Comparison of ENCODE assay signal across 1 cellular context in genomic region chr12:56080556-56081138, GRCh38.
TF ChIP-seq lines count a peak whose summit lies in the region.

No MANE protein-coding gene starts in this region.

TF ChIP-seq in K562, 482 proteins besides CTCF, POLR2A, EP300 and RAD21 (continues in another document):
- TF ChIP-seq MYNN (IDR thresholded peaks at IDR 0.05) (no peak), MYNN (CRISPR knock-in tag; IDR thresholded peaks at IDR 0.05) (no peak), HDAC2 (IDR thresholded peaks at IDR 0.05) (no peak), STAT5B (CRISPR knock-in tag; IDR thresholded peaks at IDR 0.05) (no peak), ZNF512 (tag; IDR thresholded peaks at IDR 0.05) (no peak), ZNF639 (CRISPR knock-in tag; conservative IDR thresholded peaks at IDR 0.05 in 1 of 2, IDR thresholded peaks at IDR 0.05 in 1 of 2) (no peak), SUPT5H (IDR thresholded peaks at IDR 0.05) (no peak), KDM1A (IDR thresholded peaks at IDR 0.05) (peak in 1 of 2 experiments; percentile 26; a peak in 1 of 4 replicates), GTF2E2 (tag; IDR thresholded peaks at IDR 0.05) (no peak), ESRRA (IDR thresholded peaks at IDR 0.05; ENCODE audit: borderline replicate concordance, low read depth) (peak; percentile 53; the same call in 1 of the 2 replicates), ATF7 (IDR thresholded peaks at IDR 0.05) (0 out of 2 replicates have a peak, but pooled peaks have one; percentile 12), ELF2 (CRISPR knock-in tag; IDR thresholded peaks at IDR 0.05) (no peak), NUFIP1 (IDR thresholded peaks at IDR 0.05; ENCODE audit: partially characterized antibody) (no peak), ZNF263 (CRISPR knock-in tag; IDR thresholded peaks at IDR 0.05; ENCODE audit: borderline replicate concordance) (no peak), DACH1 (IDR thresholded peaks at IDR 0.05; ENCODE audit: partially characterized antibody) (no peak), CEBPZ (IDR thresholded peaks at IDR 0.05; ENCODE audit: borderline replicate concordance, low read depth, low read length) (no peak), ZNF766 (CRISPR knock-in tag; conservative IDR thresholded peaks at IDR 0.05) (no peak), U2AF1 (optimal IDR thresholded peaks at IDR 0.05; ENCODE audit: low read depth, low read length) (no peak), IRF2 (CRISPR knock-in tag; IDR thresholded peaks at IDR 0.05) (no peak), ZNF668 (CRISPR knock-in tag; IDR thresholded peaks at IDR 0.05) (no peak), ZNF124 (CRISPR knock-in tag; IDR thresholded peaks at IDR 0.05) (0 out of 2 replicates have a peak, but pooled peaks have one; percentile 2), NR0B1 (IDR thresholded peaks at IDR 0.05; ENCODE audit: partially characterized antibody) (no peak), ZEB2 (IDR thresholded peaks at IDR 0.05) (no peak), ZBTB7A (IDR thresholded peaks at IDR 0.05; ENCODE audit: borderline replicate concordance, control insufficient read depth, low read depth, low read length) (peak; percentile 39; the same call in 1 of the 2 replicates), ZNF76 (CRISPR knock-in tag; IDR thresholded peaks at IDR 0.05; ENCODE audit: borderline replicate concordance) (no peak), TSHZ1 (CRISPR knock-in tag; IDR thresholded peaks at IDR 0.05) (no peak), THAP12 (CRISPR knock-in tag; IDR thresholded peaks at IDR 0.05) (no peak), FOXK2 (conservative IDR thresholded peaks at IDR 0.05 in 1 of 2, IDR thresholded peaks at IDR 0.05 in 1 of 2; ENCODE audit: low read depth in 2 of 2) (0 out of 4 replicates have a peak, but pooled peaks of 1 of the 2 experiments have one; percentile 41), CBX8 (IDR thresholded peaks at IDR 0.05; ENCODE audit: borderline replicate concordance, extremely low read depth, low read depth, low read length, poor library complexity, severe bottlenecking) (no peak), ZNF282 (CRISPR knock-in tag; IDR thresholded peaks at IDR 0.05) (0 out of 2 replicates have a peak, but pooled peaks have one; percentile 5), KAT8 (IDR thresholded peaks at IDR 0.05; ENCODE audit: low read depth) (no peak), CREB3 (tag; conservative IDR thresholded peaks at IDR 0.05; ENCODE audit: low read depth) (no peak), ZNF780A (CRISPR knock-in tag; IDR thresholded peaks at IDR 0.05) (no peak), KHSRP (IDR thresholded peaks at IDR 0.05) (no peak), TEAD2 (tag; IDR thresholded peaks at IDR 0.05) (no peak), RFX7 (CRISPR knock-in tag; IDR thresholded peaks at IDR 0.05) (no peak), ZBTB33 (CRISPR knock-in tag; IDR thresholded peaks at IDR 0.05) (no peak), PYGO2 (tag; IDR thresholded peaks at IDR 0.05) (no peak), SIX5 (IDR thresholded peaks at IDR 0.05; ENCODE audit: borderline replicate concordance in 1 of 2, insufficient read depth in 1 of 2, low read depth in 1 of 2, low read length in 2 of 2) (no peak), HNRNPL (IDR thresholded peaks at IDR 0.05; ENCODE audit: low read depth, low read length) (no peak), FOXK1 (CRISPR knock-in tag; IDR thresholded peaks at IDR 0.05; ENCODE audit: borderline replicate concordance) (no peak), SRSF7 (optimal IDR thresholded peaks at IDR 0.05; ENCODE audit: low read depth, low read length) (no peak), RFX1 (IDR thresholded peaks at IDR 0.05) (no peak), FOXP4 (CRISPR knock-in tag; IDR thresholded peaks at IDR 0.05; ENCODE audit: borderline replicate concordance) (0 out of 2 replicates have a peak, but pooled peaks have one; percentile 15), CSDE1 (IDR thresholded peaks at IDR 0.05) (no peak), STAT5A (IDR thresholded peaks at IDR 0.05; ENCODE audit: borderline replicate concordance, low read length) (no peak), RBM25 (IDR thresholded peaks at IDR 0.05; ENCODE audit: low read depth, low read length, severe bottlenecking) (peak; percentile 70), NCOA6 (IDR thresholded peaks at IDR 0.05) (no peak)
